ENCODE assay signal across 7 cellular contexts in genomic region chr4:24472514-24473308, GRCh38.
A peak's percentile ranks its signal among the peaks of the same experiment; 100 is the strongest.
DNase-seq lines count a peak whose midpoint lies in the region; ATAC-seq, FAIRE-seq and TF ChIP-seq lines count a peak whose summit lies in the region.

No MANE protein-coding gene starts in this region.

- H3K36me3 Mint-ChIP-seq in immature natural killer cell, result no peaks in the 10 kb centered on the region

- no peak overlapping the region for H3K27ac ChIP-seq in skeletal muscle tissue (ENCODE audit: low read depth, low read length)

- peak overlapping the region in 2 of 3 donors; percentile 41 to 63 for H3K9ac ChIP-seq in skeletal muscle tissue (ENCODE audit: low read depth in 1 of 3, low read length in 3 of 3)

- H3K4me1 ChIP-seq in skeletal muscle tissue (ENCODE audit: control insufficient read depth in 3 of 3, insufficient read depth in 3 of 3, low read length in 3 of 3), result peaks cover 19 to 26% (median 19%) of the 10 kb centered on the region in 3 donors

- peaks cover 15 to 37% (median 33%) of the 10 kb centered on the region in 3 donors for H3K27me3 Mint-ChIP-seq in immature natural killer cell (ENCODE audit: low read depth in 3 of 3)

- peaks cover 0 to 6% (median 0%) of the 10 kb centered on the region in 6 donors for H3K9me3 Mint-ChIP-seq in immature natural killer cell

- peak; percentile 58 for ATAC-seq in HG02852 (IDR thresholded peaks at IDR 0.05; ENCODE audit: unreplicated experiment)

- TF ChIP-seq CTCF in GM13976 (IDR thresholded peaks at IDR 0.05; ENCODE audit: borderline replicate concordance, control extremely low read depth, extremely low read depth, insufficient read depth, missing control alignments), result peak; percentile 77
- TF ChIP-seq CTCF in bronchial epithelial cell (IDR thresholded peaks at IDR 0.05; ENCODE audit: insufficient read depth, low read length, severe bottlenecking), result peak; percentile 79

- peak; percentile 87 for DNase-seq in GM13976 (ENCODE audit: low spot score)
- DNase-seq in NCI-H187 treated with DMSO at 0.1 percent for 48 hours (lab: John Stamatoyannopoulos, UW), result peak; percentile 35
- DNase-seq in UCSD-AML1 (lab: John Stamatoyannopoulos, UW; ENCODE audit: unreplicated experiment), result peak; percentile 71
- peak; percentile 31 for DNase-seq in bronchial epithelial cell (ENCODE audit: low read depth)
- peak; percentile 56 to 69 (median 62) for DNase-seq in immature natural killer cell

- H3K4me3 ChIP-seq in bronchial epithelial cell (ENCODE audit: low read depth, low read length) (peak overlapping the region; percentile 55), skeletal muscle tissue (ENCODE audit: low read length in 3 of 3) (peak overlapping the region; percentile 70 to 83 (median 80))

- H3K4me1 Mint-ChIP-seq in immature natural killer cell, result peaks cover 27 to 40% of the 10 kb centered on the region in 2 donors

- in situ Hi-C loops in GM13976 (cut with MboI; ENCODE audit: low sequenced_read_pairs, unreplicated experiment), result no loop called here

- H3K27me3 ChIP-seq in bronchial epithelial cell (ENCODE audit: control insufficient read depth, insufficient read depth, low read length), result peaks cover 6% of the 10 kb centered on the region
- peaks cover 5 to 18% (median 8%) of the 10 kb centered on the region in 3 donors for H3K27me3 ChIP-seq in skeletal muscle tissue (ENCODE audit: control insufficient read depth in 3 of 3, insufficient read depth in 3 of 3, low read length in 3 of 3)

- peak overlapping the region; percentile 89 to 98 (median 95) for H3K4me3 Mint-ChIP-seq in immature natural killer cell

- no peaks in the 10 kb centered on the region for H3K36me3 ChIP-seq in bronchial epithelial cell (ENCODE audit: control insufficient read depth, insufficient read depth, low read length)
- no peaks in the 10 kb centered on the region for H3K36me3 ChIP-seq in skeletal muscle tissue (ENCODE audit: control insufficient read depth in 3 of 3, insufficient read depth in 3 of 3, low read length in 3 of 3)

- peak overlapping the region; percentile 59 to 94 (median 78) for H3K27ac Mint-ChIP-seq in immature natural killer cell

- H3K9me3 ChIP-seq in skeletal muscle tissue (ENCODE audit: control insufficient read depth in 3 of 3, low read length in 3 of 3), result no peaks in the 10 kb centered on the region

- no peak for FAIRE-seq in bronchial epithelial cell (lab: Jason Lieb, UNC)

Comparison
In these comparisons a context has a peak if more than half of its experiments do, and no peak if none do; other contexts are left out.
1. DNase-seq: peak in every context shown above with its lines; median percentile 87 in GM13976; 71 in UCSD-AML1; 62 in immature natural killer cell; 35 in NCI-H187 treated with DMSO at 0.1 percent for 48 hours; 31 in bronchial epithelial cell.